ENCODE assay signal across 9 cellular contexts in genomic region chr10:80855348-80855971, GRCh38.
DNase-seq lines count a peak whose midpoint lies in the region; ATAC-seq, FAIRE-seq and TF ChIP-seq lines count a peak whose summit lies in the region.
"Had no signal": no experiment of that assay in that cellular context is flagged by ENCODE, and none has a peak within 500 bp of the region (broad histone marks: within the 10 kb centered on the region; RNA-seq: fewer than 3 reads in every experiment).

No MANE protein-coding gene starts in this region.

- POLR2A ChIA-PET in A549 (lab: Yijun Ruan, JAX), result no interaction called here
- POLR2A ChIA-PET in activated CD4-positive, alpha-beta memory T cell treated with anti-CD3 and anti-CD28 coated beads for 36 hours (lab: Charles Lee), result no interaction called here

- H3K27ac ChIP-seq in A549, result no peak overlapping the region
- H3K27ac ChIP-seq in sigmoid colon, result no peak overlapping the region

- H3K27me3 ChIP-seq in sigmoid colon, result no peaks in the 10 kb centered on the region

- intact Hi-C loops in sigmoid colon (cut with DNase I), result no loop called here
- intact Hi-C loops in activated CD4-positive, alpha-beta memory T cell treated with anti-CD3 and anti-CD28 coated beads for 36 hours (cut with micrococcal nuclease), result no loop called here

- H3K4me3 ChIP-seq in A549 (no peak overlapping the region), epithelial cell of esophagus (ENCODE audit: low read length) (no peak overlapping the region), sigmoid colon (no peak overlapping the region)

- H3K36me3 ChIP-seq in sigmoid colon, result no peaks in the 10 kb centered on the region

- CTCF ChIA-PET in A549 (lab: Yijun Ruan, JAX), result interaction anchor here (0.8 to 1.7 kb wide), 4 partner anchors 154 to 164 kb away, joined by 3 read pairs; no protein-coding TSS in a partner anchor
- CTCF ChIA-PET in activated CD4-positive, alpha-beta memory T cell treated with anti-CD3 and anti-CD28 coated beads for 36 hours (lab: Charles Lee), result interaction anchor here (1.2 kb wide), 1 partner anchor 155 kb away, joined by 4 read pairs; no protein-coding TSS in a partner anchor

- H3K27ac Mint-ChIP-seq in activated CD4-positive, alpha-beta memory T cell treated with anti-CD3 and anti-CD28 coated beads for 36 hours, result no peak overlapping the region

- TF ChIP-seq EP300 in A549 (IDR thresholded peaks at IDR 0.05), result no peak
- no peak for TF ChIP-seq EP300 in sigmoid colon (IDR thresholded peaks at IDR 0.05)

- H3K4me1 ChIP-seq in A549 (no peaks in the 10 kb centered on the region), sigmoid colon (no peaks in the 10 kb centered on the region)

- TF ChIP-seq CTCF in A549 (IDR thresholded peaks at IDR 0.05), result no peak
- TF ChIP-seq CTCF in epithelial cell of esophagus (IDR thresholded peaks at IDR 0.05; ENCODE audit: insufficient read depth, low read depth, low read length, missing control alignments), result peak; percentile 46
- no peak for TF ChIP-seq CTCF in sigmoid colon (IDR thresholded peaks at IDR 0.05)

- no peaks in the 10 kb centered on the region for H3K27me3 Mint-ChIP-seq in activated CD4-positive, alpha-beta memory T cell treated with anti-CD3 and anti-CD28 coated beads for 36 hours

- ATAC-seq in A549, result peak in 1 of 2 experiments; percentile 74; a peak in 3 of 6 replicates
- ATAC-seq in GM18909 (IDR thresholded peaks at IDR 0.05; ENCODE audit: poor library complexity, unreplicated experiment), result peak; percentile 79

- H3K36me3 Mint-ChIP-seq in activated CD4-positive, alpha-beta memory T cell treated with anti-CD3 and anti-CD28 coated beads for 36 hours, result no peaks in the 10 kb centered on the region

- H3K9me3 ChIP-seq in A549, result no peaks in the 10 kb centered on the region
- no peaks in the 10 kb centered on the region for H3K9me3 ChIP-seq in sigmoid colon

- WGBS in A549 (ENCODE audit: missing lambda C conversion rate), result 9% methylated on average over 5 of the region's 5 CpGs
- 43 to 48% methylated on average over 5 of the region's 5 CpGs for WGBS in sigmoid colon, 2 donors

- DNase-seq in A549 (ENCODE audit: low read depth in 1 of 2, low spot score in 1 of 2) (peak in 1 of 2 experiments; percentile 7), HT1080 (ENCODE audit: low read depth) (peak; percentile 5), epithelial cell of esophagus (ENCODE audit: low read depth) (no peak), NCI-H2029 treated with DMSO at 0.1 percent for 48 hours (lab: John Stamatoyannopoulos, UW) (no peak), sigmoid colon (no peak), cerebellum (ENCODE audit: low spot score) (no peak)
- no peak for DNase-seq in activated CD4-positive, alpha-beta memory T cell treated with anti-CD3 and anti-CD28 coated beads for 36 hours

- no peak overlapping the region for H3K4me3 Mint-ChIP-seq in activated CD4-positive, alpha-beta memory T cell treated with anti-CD3 and anti-CD28 coated beads for 36 hours

- no peaks in the 10 kb centered on the region for H3K4me1 Mint-ChIP-seq in activated CD4-positive, alpha-beta memory T cell treated with anti-CD3 and anti-CD28 coated beads for 36 hours (ENCODE audit: low read depth)

- no peak for FAIRE-seq in A549 (lab: Jason Lieb, UNC)
- FAIRE-seq: colon had no signal

- H3K9me3 Mint-ChIP-seq in activated CD4-positive, alpha-beta memory T cell treated with anti-CD3 and anti-CD28 coated beads for 36 hours, result no peaks in the 10 kb centered on the region

- no peak; a peak in 1 of 5 replicates for TF ChIP-seq RAD21 in A549 (conservative IDR thresholded peaks at IDR 0.05 in 1 of 2, IDR thresholded peaks at IDR 0.05 in 1 of 2)

- no peak for TF ChIP-seq POLR2A in A549 (IDR thresholded peaks at IDR 0.05; ENCODE audit: low read length)
- TF ChIP-seq POLR2A in sigmoid colon (IDR thresholded peaks at IDR 0.05), result no peak

- H3K4me2 ChIP-seq in A549, result no peak overlapping the region

TF ChIP-seq in A549, 52 proteins besides CTCF, POLR2A, EP300 and RAD21:
- TF ChIP-seq SMC3 (IDR thresholded peaks at IDR 0.05) (0 out of 3 replicates have a peak, but pooled peaks have one; percentile 15), GATA3 (IDR thresholded peaks at IDR 0.05; ENCODE audit: borderline replicate concordance) (no peak), HDAC2 (IDR thresholded peaks at IDR 0.05) (no peak)
- TF ChIP-seq, protein P1, sequence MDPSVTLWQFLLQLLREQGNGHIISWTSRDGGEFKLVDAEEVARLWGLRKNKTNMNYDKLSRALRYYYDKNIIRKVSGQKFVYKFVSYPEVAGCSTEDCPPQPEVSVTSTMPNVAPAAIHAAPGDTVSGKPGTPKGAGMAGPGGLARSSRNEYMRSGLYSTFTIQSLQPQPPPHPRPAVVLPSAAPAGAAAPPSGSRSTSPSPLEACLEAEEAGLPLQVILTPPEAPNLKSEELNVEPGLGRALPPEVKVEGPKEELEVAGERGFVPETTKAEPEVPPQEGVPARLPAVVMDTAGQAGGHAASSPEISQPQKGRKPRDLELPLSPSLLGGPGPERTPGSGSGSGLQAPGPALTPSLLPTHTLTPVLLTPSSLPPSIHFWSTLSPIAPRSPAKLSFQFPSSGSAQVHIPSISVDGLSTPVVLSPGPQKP (IDR thresholded peaks at IDR 0.05; ENCODE audit: low read depth, low read length), result no peak
